Comparison of ENCODE assay signal across 11 cellular contexts in the genomic region with DNA sequence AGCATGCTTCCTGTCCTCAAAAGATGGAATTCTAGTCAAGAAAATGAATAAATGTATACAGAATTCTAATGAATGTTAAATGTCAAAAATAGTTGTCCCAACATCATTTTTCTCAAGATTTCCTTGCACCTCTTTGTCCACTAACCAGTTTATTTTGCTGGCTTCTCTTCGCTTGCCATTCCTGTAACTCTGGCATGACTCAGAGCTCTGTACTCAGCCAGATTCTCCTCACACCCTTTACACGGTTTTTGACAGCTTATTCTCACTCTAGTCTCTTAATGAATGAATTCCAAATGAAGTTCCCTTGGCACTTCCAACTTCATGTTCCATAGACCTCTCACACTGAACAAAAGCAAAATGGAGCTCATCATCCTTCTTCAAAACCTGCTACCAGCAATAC.
"Had no signal": no experiment of that assay in that cellular context is flagged by ENCODE, and none has a peak within 500 bp of the region (broad histone marks: within the 10 kb centered on the region; RNA-seq: fewer than 3 reads in every experiment).

No MANE protein-coding gene starts in this region.

- ATAC-seq: activated CD4-positive, CD25-positive, alpha-beta regulatory T cell treated with anti-CD3 and anti-CD28 coated beads, Interleukin-2, amount 50 U/mL, for 24 hours; gastroesophageal sphincter; lower lobe of right lung had no signal

- DNase-seq: activated naive CD4-positive, alpha-beta T cell treated with anti-CD3 and anti-CD28 coated beads, Interleukin-2, amount 10 ng/mL, durations not matched to agents 7 days and 5 days; adrenal gland; brain microvascular endothelial cell; dermis blood vessel endothelial cell; erythroblast; lower lobe of right lung; midbrain; stimulated activated CD4-positive, alpha-beta T cell treated with anti-CD3 and anti-CD28 coated beads, Interleukin-4, amount 100 ng/mL, for 24 hours; stomach had no signal
